In genomic region chr12:47133981-47134380, GRCh38 we compare ENCODE assay signal across 15 cellular contexts.
"Had no signal": no experiment of that assay in that cellular context is flagged by ENCODE, and none has a peak within 500 bp of the region (broad histone marks: within the 10 kb centered on the region; RNA-seq: fewer than 3 reads in every experiment).

No MANE protein-coding gene starts in this region.

- H3K27me3 Mint-ChIP-seq: memory B cell had no signal

- H3K36me3 ChIP-seq: left ventricle myocardium inferior, neutrophil, SJSA1 had no signal

- H3K4me3 Mint-ChIP-seq: memory B cell, natural killer cell, WTC11 had no signal

- H3K27ac Mint-ChIP-seq: memory B cell, WTC11 had no signal

- DNase-seq: activated CD4-positive, alpha-beta T cell treated with anti-CD3 and anti-CD28 coated beads, Interleukin-2, amount 50 U/mL, for 48 hours; activated gamma-delta T cell treated with Interleukin-2 at 50 U/mL for 16 hours; activated T-cell treated with anti-CD3 and anti-CD28 coated beads, Interleukin-2, amount 50 U/mL, for 48 hours; dorsolateral prefrontal cortex; kidney; left ventricle myocardium inferior; mucosa of descending colon; natural killer cell; retina had no signal

- H3K27ac ChIP-seq: dorsolateral prefrontal cortex, hepatocyte, left ventricle myocardium inferior, neutrophil, SJSA1 had no signal

- H3K27me3 ChIP-seq: dorsolateral prefrontal cortex, hepatocyte, neutrophil, SJSA1 had no signal

- H3K9me3 ChIP-seq: left ventricle myocardium inferior, mucosa of descending colon, neutrophil, SJSA1 had no signal

- H3K9me3 Mint-ChIP-seq: memory B cell, natural killer cell, WTC11 had no signal

- ATAC-seq: esophagus mucosa, mucosa of descending colon, natural killer cell, WTC11 had no signal

- H3K36me3 Mint-ChIP-seq: natural killer cell, WTC11 had no signal

- H3K4me1 ChIP-seq: left ventricle myocardium inferior, SJSA1 had no signal

- H3K4me3 ChIP-seq: dorsolateral prefrontal cortex, hepatocyte, left ventricle myocardium inferior, mucosa of descending colon, SJSA1 had no signal
